Comparison of ENCODE assay signal across 8 cellular contexts in the genomic region with DNA sequence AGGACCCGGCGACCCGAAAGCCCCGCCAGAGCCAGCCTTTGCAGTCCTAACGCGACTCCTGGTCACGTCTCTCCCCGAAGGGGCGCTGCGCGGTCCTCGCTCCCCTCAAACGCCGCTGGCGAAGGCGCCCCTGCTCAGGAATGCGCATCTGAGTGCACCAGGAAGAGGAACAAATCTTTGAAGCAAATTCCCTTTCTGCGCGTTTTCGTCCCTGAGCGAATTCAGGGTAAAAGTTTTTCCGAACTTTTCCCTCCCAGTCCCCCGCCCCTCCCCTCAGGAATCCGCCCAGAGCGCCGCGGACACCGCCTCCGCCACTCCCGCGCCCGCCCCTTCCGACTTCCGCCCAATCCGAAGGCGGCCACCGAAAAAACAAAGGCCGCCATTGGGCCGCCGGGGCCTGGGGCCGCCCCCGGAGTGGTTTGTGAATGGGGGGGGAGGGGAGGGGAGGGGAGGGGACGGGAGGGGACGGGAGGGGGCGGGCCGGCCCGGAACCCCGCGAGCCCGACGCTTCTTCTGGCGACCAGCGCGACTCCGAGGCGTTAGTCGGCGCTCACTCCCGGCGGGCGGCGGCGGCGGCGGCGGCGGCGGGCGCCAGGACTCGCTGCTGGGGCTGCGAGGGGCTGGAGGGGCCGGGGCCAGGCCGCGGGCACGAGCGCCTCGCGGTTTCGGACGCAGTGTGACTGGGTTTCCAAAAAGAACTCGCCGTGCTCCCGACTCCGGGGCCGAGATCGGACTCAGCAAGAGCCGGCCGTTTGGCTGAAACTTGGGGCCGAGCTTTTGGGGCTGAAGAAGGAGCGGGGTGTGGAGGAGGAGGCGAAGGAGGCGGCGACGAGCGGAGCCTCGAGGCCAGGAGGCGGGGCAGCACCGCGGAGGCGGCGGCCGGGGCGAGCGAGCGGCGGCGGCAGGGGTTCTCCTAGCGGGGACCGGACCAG. TPM values are rescaled to one million over a fixed set of nuclear protein-coding genes. Genes with fewer than 3 reads are reported as not detected.
DNase-seq lines count a peak whose midpoint lies in the region; ATAC-seq, FAIRE-seq and TF ChIP-seq lines count a peak whose summit lies in the region.

A gene (plus strand): TSS at position 539 of the 932 bp plus-strand sequence. CDS start 793 bp downstream, outside the sequence.

- DNase-seq in AG08395 (ENCODE audit: low spot score), result peak; percentile 95
- peak; percentile 43 for DNase-seq in NCI-H345 treated with DMSO at 0.1 percent for 48 hours (lab: John Stamatoyannopoulos, UW; ENCODE audit: unreplicated experiment)
- DNase-seq in activated CD4-positive, alpha-beta T cell treated with anti-CD3 and anti-CD28 coated beads, Interleukin-2, amount 50 U/mL, for 1 hour, result peak; percentile 82
- DNase-seq in dedifferentiated amniotic fluid mesenchymal stem cell (ENCODE audit: extremely low spot score), result peak; percentile 93
- DNase-seq in HepG2 (ENCODE audit: low spot score), result peak; percentile 75
- DNase-seq in stimulated activated CD4-positive, alpha-beta T cell treated with anti-CD3 and anti-CD28 coated beads, Interleukin-2, amount 100 ng/mL, for 4 hours (ENCODE audit: low read depth), result peak; percentile 76

- no peaks in the 10 kb centered on the region for H4K20me1 ChIP-seq in HepG2 (ENCODE audit: insufficient read depth, low read length)

- H3K4me1 ChIP-seq in HepG2 (ENCODE audit: insufficient read depth, low read length), result peaks cover 14% of the 10 kb centered on the region

- H3K4me3 ChIP-seq in HepG2 (replicated peaks in 1 of 3; ENCODE audit: insufficient read depth in 1 of 3, low read depth in 2 of 3, low read length in 3 of 3), result peak within 1 kb of the TSS; percentile 58 to 86 (median 72)

- peak; percentile 78 for ATAC-seq in HG03095 (IDR thresholded peaks at IDR 0.05; ENCODE audit: unreplicated experiment)
- peak; percentile 89 for ATAC-seq in HepG2

- TF ChIP-seq EP300 in HepG2 (IDR thresholded peaks at IDR 0.05; ENCODE audit: low read depth in 2 of 2, low read length in 2 of 2) (no peak), HepG2 (CRISPR knock-in tag; IDR thresholded peaks at IDR 0.05; ENCODE audit: borderline replicate concordance) (no peak)

- peak within 1 kb of the TSS; percentile 91 for H2AFZ ChIP-seq in HepG2 (ENCODE audit: low read length)

- intact Hi-C loops in HepG2 (cut with micrococcal nuclease; ENCODE audit: unreplicated experiment), result no loop called here

- H3K27me3 ChIP-seq in HepG2 (ENCODE audit: control insufficient read depth in 1 of 2, insufficient read depth in 2 of 2, low read length in 2 of 2), result peaks cover 2 to 49% of the 10 kb centered on the region in 2 experiments; a peak in 4 of 5 replicates

- H3K9me3 ChIP-seq in HepG2 (ENCODE audit: low read length), result no peaks in the 10 kb centered on the region

- under 1% methylated on average over 93 of the region's 109 CpGs for WGBS in HepG2 (ENCODE audit: low lambda C conversion rate)

- POLR2A ChIA-PET in HepG2 (lab: Yijun Ruan, JAX), result no interaction called here

- BruUV-seq in HepG2 (replicated peaks; lab: Mats Ljungman, UMichigan), result no TSS peak

- peak; percentile 37 for TF ChIP-seq CTCF in HepG2 (CRISPR knock-in tag; IDR thresholded peaks at IDR 0.05)

- CTCF ChIA-PET in HepG2 (lab: Yijun Ruan, JAX; ENCODE audit: low intra/inter-chr PET ratio, low total read pairs), result no interaction called here

- in situ Hi-C loops in HepG2 (cut with HindIII; ENCODE audit: extremely low pct_ligation_motif_present, low pct_unique_long_range_greater_than_20kb), result no loop called here

- no peaks in the 10 kb centered on the region for H3K79me2 ChIP-seq in HepG2 (ENCODE audit: insufficient read depth, low read length)

- H3K9ac ChIP-seq in HepG2 (ENCODE audit: insufficient read depth, low read depth, low read length), result peak within 1 kb of the TSS; percentile 44; the same call in 1 of the 2 replicates

- peak within 1 kb of the TSS; percentile 100 for H3K4me2 ChIP-seq in HepG2 (ENCODE audit: low read depth, low read length)

- no peak for FAIRE-seq in HepG2 (lab: Jason Lieb, UNC)

- TF ChIP-seq POLR2A in GM18526 (IDR thresholded peaks at IDR 0.05; ENCODE audit: extremely low read depth, insufficient read length), result peak; percentile 22
- no peak for TF ChIP-seq POLR2A in HepG2 (IDR thresholded peaks at IDR 0.05; ENCODE audit: insufficient read depth in 1 of 2, low read depth in 2 of 2, low read length in 2 of 2)

- peak; percentile 11; the same call in 1 of the 2 replicates for TF ChIP-seq RAD21 in HepG2 (CRISPR knock-in tag; IDR thresholded peaks at IDR 0.05)

- no peaks in the 10 kb centered on the region for H3K36me3 ChIP-seq in HepG2 (replicated peaks in 1 of 2; ENCODE audit: control insufficient read depth in 1 of 2, insufficient read depth in 2 of 2, low read length in 2 of 2)

- H3K27ac ChIP-seq in HepG2 (ENCODE audit: extremely low read length, insufficient read depth, low read length), result no peak within 1 kb of the TSS

TF ChIP-seq in HepG2, 621 proteins besides CTCF, POLR2A, EP300 and RAD21 (continues in another document):
- TF ChIP-seq ZNF619 (CRISPR knock-in tag; IDR thresholded peaks at IDR 0.05) (no peak), GFI1 (CRISPR knock-in tag; IDR thresholded peaks at IDR 0.05; ENCODE audit: borderline replicate concordance) (no peak; the same call in 1 of the 2 replicates), XRCC5 (optimal IDR thresholded peaks at IDR 0.05; ENCODE audit: low read length) (no peak), PLRG1 (conservative IDR thresholded peaks at IDR 0.05) (no peak), ZNF251 (CRISPR knock-in tag; IDR thresholded peaks at IDR 0.05) (no peak), CHD2 (IDR thresholded peaks at IDR 0.05; ENCODE audit: low read depth, low read length) (no peak)
- TF ChIP-seq, protein P1, sequence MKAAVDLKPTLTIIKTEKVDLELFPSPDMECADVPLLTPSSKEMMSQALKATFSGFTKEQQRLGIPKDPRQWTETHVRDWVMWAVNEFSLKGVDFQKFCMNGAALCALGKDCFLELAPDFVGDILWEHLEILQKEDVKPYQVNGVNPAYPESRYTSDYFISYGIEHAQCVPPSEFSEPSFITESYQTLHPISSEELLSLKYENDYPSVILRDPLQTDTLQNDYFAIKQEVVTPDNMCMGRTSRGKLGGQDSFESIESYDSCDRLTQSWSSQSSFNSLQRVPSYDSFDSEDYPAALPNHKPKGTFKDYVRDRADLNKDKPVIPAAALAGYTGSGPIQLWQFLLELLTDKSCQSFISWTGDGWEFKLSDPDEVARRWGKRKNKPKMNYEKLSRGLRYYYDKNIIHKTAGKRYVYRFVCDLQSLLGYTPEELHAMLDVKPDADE (CRISPR knock-in tag; IDR thresholded peaks at IDR 0.05), result no peak
- TF ChIP-seq, protein P2, sequence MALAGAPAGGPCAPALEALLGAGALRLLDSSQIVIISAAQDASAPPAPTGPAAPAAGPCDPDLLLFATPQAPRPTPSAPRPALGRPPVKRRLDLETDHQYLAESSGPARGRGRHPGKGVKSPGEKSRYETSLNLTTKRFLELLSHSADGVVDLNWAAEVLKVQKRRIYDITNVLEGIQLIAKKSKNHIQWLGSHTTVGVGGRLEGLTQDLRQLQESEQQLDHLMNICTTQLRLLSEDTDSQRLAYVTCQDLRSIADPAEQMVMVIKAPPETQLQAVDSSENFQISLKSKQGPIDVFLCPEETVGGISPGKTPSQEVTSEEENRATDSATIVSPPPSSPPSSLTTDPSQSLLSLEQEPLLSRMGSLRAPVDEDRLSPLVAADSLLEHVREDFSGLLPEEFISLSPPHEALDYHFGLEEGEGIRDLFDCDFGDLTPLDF (CRISPR knock-in tag; IDR thresholded peaks at IDR 0.05), result no peak; the same call in 1 of the 2 replicates
- TF ChIP-seq, protein P3, sequence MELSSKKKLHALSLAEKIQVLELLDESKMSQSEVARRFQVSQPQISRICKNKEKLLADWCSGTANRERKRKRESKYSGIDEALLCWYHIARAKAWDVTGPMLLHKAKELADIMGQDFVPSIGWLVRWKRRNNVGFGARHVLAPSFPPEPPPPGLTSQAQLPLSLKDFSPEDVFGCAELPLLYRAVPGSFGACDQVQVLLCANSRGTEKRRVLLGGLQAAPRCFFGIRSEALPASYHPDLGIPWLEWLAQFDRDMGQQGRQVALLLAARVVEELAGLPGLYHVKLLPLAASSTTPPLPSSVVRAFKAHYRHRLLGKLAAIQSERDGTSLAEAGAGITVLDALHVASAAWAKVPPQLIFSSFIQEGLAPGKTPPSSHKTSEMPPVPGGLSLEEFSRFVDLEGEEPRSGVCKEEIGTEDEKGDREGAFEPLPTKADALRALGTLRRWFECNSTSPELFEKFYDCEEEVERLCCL (CRISPR knock-in tag; IDR thresholded peaks at IDR 0.05; ENCODE audit: borderline replicate concordance), result no peak

RNA-seq across cellular contexts. Expression of the gene that starts here (rescaled TPM):
- total RNA-seq in HepG2 (2016; rRNA removed; fragmentation: Illumina TruSeq; extraction: Trizol), result 0.13 TPM in 1 of 2 replicates, not detected in the other
- total RNA-seq in HepG2 (2016; cell fraction: cytosol; rRNA removed; fragmentation: Illumina TruSeq; extraction: Trizol; ENCODE audit: low read depth), result not detected in 2 replicates
- total RNA-seq in HepG2 (2016; cell fraction: insoluble cytoplasmic fraction; rRNA removed; fragmentation: Illumina TruSeq; extraction: Trizol), result 0.06 and 0.24 TPM in 2 replicates
- 0.03 TPM in 1 of 2 replicates, not detected in the other for total RNA-seq in HepG2 (2016; cell fraction: membrane; rRNA removed; fragmentation: Illumina TruSeq; extraction: Trizol)
- 0.19 and 0.31 TPM in 2 replicates for total RNA-seq in HepG2 (2016; cell fraction: nucleus; rRNA removed; fragmentation: Illumina TruSeq; extraction: Trizol)
- polyA plus RNA-seq in HepG2 (2011; rRNA removed), result 0.38 and 0.48 TPM in 2 replicates
- 0.50 and 0.70 TPM in 2 replicates for polyA plus RNA-seq in HepG2 (2011; cell fraction: cytosol; rRNA removed)
- 0.87 and 1.0 TPM in 2 replicates for polyA plus RNA-seq in HepG2 (2011; cell fraction: nucleus; rRNA removed)
- polyA plus RNA-seq in HepG2 (2012), result 0.68 and 1.2 TPM in 2 replicates
- not detected in 2 replicates for polyA plus RNA-seq in HepG2 (2016; cell fraction: cytosol; fragmentation: Illumina TruSeq; extraction: Trizol; ENCODE audit: low read depth)
- 0.05 and 0.09 TPM in 2 replicates for polyA plus RNA-seq in HepG2 (2016; cell fraction: insoluble cytoplasmic fraction; fragmentation: Illumina TruSeq; extraction: Trizol; ENCODE audit: low read depth)
- 0.03 TPM in 1 of 2 replicates, not detected in the other for polyA plus RNA-seq in HepG2 (2016; cell fraction: membrane; fragmentation: Illumina TruSeq; extraction: Trizol; ENCODE audit: low read depth)
- 0.27 and 0.42 TPM in 2 replicates for polyA plus RNA-seq in HepG2 (2016; cell fraction: nucleus; fragmentation: Illumina TruSeq; extraction: Trizol; ENCODE audit: insufficient read depth, low read depth)
- polyA minus RNA-seq in HepG2 (2011; rRNA and poly(A)+ RNA removed; ENCODE audit: low replicate concordance), result 3.7 and 9.1 TPM in 2 replicates
- polyA minus RNA-seq in HepG2 (2011; cell fraction: cytosol; rRNA and poly(A)+ RNA removed), result 1.2 and 1.5 TPM in 2 replicates
- 0.75 and 0.77 TPM in 2 replicates for polyA minus RNA-seq in HepG2 (2011; cell fraction: nucleus; rRNA and poly(A)+ RNA removed)

Comparison
In these comparisons a context has a peak if more than half of its experiments do, and no peak if none do; other contexts are left out.
1. DNase-seq: peak in every context shown above with its lines; median percentile 95 in AG08395; 93 in dedifferentiated amniotic fluid mesenchymal stem cell; 82 in activated CD4-positive, alpha-beta T cell treated with anti-CD3 and anti-CD28 coated beads, Interleukin-2, amount 50 U/mL, for 1 hour; 76 in stimulated activated CD4-positive, alpha-beta T cell treated with anti-CD3 and anti-CD28 coated beads, Interleukin-2, amount 100 ng/mL, for 4 hours; 75 in HepG2; 43 in NCI-H345 treated with DMSO at 0.1 percent for 48 hours.